Comparison of ENCODE assay signal across 21 cellular contexts in genomic region chr6:9233226-9233625, GRCh38.
"Had no signal": no experiment of that assay in that cellular context is flagged by ENCODE, and none has a peak within 500 bp of the region (broad histone marks: within the 10 kb centered on the region; RNA-seq: fewer than 3 reads in every experiment).

No MANE protein-coding gene starts in this region.

- ATAC-seq: activated CD8-positive, alpha-beta T cell treated with anti-CD3 and anti-CD28 coated beads for 36 hours; body of pancreas; PC-3 had no signal

- H3K9me3 ChIP-seq: ascending aorta had no signal

- H3K4me1 ChIP-seq: ascending aorta, body of pancreas had no signal

- H3K36me3 ChIP-seq: ascending aorta had no signal

- H3K4me3 Mint-ChIP-seq: activated CD8-positive, alpha-beta T cell treated with anti-CD3 and anti-CD28 coated beads for 36 hours; IgD-negative memory B cell; T-helper 1 cell treated with Interleukin-12 subunit alpha and Interleukin-12 subunit beta and Interleukin-4 antibody, amounts not matched to agents 30 μg/mL and 1 μg/mL, for 36 hours had no signal

- H3K27ac ChIP-seq: ascending aorta, body of pancreas had no signal

- H3K27ac Mint-ChIP-seq: activated CD8-positive, alpha-beta T cell treated with anti-CD3 and anti-CD28 coated beads for 36 hours; IgD-negative memory B cell; T-helper 1 cell treated with Interleukin-12 subunit alpha and Interleukin-12 subunit beta and Interleukin-4 antibody, amounts not matched to agents 30 μg/mL and 1 μg/mL, for 36 hours had no signal

- DNase-seq: activated CD4-positive, CD25-positive, alpha-beta regulatory T cell; activated CD8-positive, alpha-beta memory T cell treated with anti-CD3 and anti-CD28 coated beads, Interleukin-2, amount 50 U/mL, for 4 hours; activated CD8-positive, alpha-beta T cell treated with anti-CD3 and anti-CD28 coated beads for 36 hours; activated naive CD4-positive, alpha-beta T cell treated with anti-CD3 and anti-CD28 coated beads, Interleukin-2, amount 50 U/mL, for 16 hours; amniotic stem cell; body of pancreas; central memory CD4-positive, alpha-beta T cell; KG1; NCI-H1048; NCI-H1694; NCI-H2029; NCI-H2107; NCI-H2171 treated with DMSO at 0.1 percent for 48 hours; NCI-H226; NCI-H774; NK-92 treated with Interleukin-12 subunit alpha and Interleukin-12 subunit beta, amount 100 ng/mL, for 24 hours; PC-3; SHP77 treated with DMSO at 0.1 percent for 48 hours had no signal

- H3K4me3 ChIP-seq: ascending aorta, body of pancreas had no signal

- H3K27me3 Mint-ChIP-seq: activated CD8-positive, alpha-beta T cell treated with anti-CD3 and anti-CD28 coated beads for 36 hours; IgD-negative memory B cell had no signal

- H3K36me3 Mint-ChIP-seq: IgD-negative memory B cell had no signal

- H3K4me1 Mint-ChIP-seq: IgD-negative memory B cell had no signal

- H3K27me3 ChIP-seq: ascending aorta, body of pancreas had no signal
